ENCODE assay signal across 8 cellular contexts in the genomic region with DNA sequence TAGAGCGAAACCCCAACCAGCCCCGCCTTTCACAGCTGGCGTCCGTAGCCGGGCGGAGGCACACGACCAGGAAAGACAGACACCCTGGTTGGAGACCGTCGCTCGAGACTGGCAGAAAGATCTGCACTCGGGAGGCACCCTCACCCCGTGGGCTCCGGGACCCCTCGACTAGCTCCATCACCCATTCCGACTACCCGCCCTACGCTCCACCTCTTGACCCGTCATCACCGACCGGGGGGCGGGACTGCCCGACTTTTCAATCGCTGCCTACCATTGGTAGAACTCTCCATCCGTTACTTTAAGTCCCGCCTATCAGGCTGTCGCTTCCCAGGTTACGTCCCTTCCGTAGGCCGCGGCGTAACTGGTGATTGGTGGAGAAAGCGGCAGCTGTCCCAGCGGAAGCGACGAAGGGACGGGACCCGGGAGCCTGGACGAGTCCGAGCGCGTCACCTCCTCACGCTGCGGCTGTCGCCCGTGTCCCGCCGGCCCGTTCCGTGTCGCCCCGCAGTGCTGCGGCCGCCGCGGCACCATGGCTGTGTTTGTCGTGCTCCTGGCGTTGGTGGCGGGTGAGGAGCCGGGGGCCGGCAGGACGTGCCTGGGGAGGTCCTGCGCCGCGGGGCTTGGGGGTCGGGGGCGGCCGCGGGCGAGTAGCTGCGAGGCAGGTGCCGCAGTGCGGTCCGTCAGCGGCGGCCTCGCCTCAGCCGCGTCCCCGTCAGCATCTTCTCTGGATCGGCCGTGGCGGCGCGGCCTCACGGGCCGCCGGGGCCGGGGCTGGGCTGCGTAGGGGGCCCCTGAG. TPM values are rescaled to one million over a fixed set of nuclear protein-coding genes. Genes with fewer than 3 reads are reported as not detected.
A peak's percentile ranks its signal among the peaks of the same experiment; 100 is the strongest.
DNase-seq lines count a peak whose midpoint lies in the region; ATAC-seq and TF ChIP-seq lines count a peak whose summit lies in the region.

A gene with protein sequence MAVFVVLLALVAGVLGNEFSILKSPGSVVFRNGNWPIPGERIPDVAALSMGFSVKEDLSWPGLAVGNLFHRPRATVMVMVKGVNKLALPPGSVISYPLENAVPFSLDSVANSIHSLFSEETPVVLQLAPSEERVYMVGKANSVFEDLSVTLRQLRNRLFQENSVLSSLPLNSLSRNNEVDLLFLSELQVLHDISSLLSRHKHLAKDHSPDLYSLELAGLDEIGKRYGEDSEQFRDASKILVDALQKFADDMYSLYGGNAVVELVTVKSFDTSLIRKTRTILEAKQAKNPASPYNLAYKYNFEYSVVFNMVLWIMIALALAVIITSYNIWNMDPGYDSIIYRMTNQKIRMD (plus strand): TSS at position 434 of the 796 bp plus-strand sequence. CDS start 96 bp downstream, at position 530.

- DNase-seq in GM06990 (ENCODE audit: extremely low read depth, insufficient read length) (peak; percentile 90), NCI-H1092 (lab: John Stamatoyannopoulos, UW) (peak; percentile 98), glomerular endothelial cell (ENCODE audit: extremely low read depth, low read depth, low spot score) (peak; percentile 58), occipital lobe (lab: John Stamatoyannopoulos, UW) (peak; percentile 86)
- DNase-seq in activated naive CD4-positive, alpha-beta T cell treated with anti-CD3 and anti-CD28 coated beads, Interleukin-2, amount 50 U/mL, for 72 hours (ENCODE audit: low spot score in 2 of 2) = peak; percentile 83 to 94

- ATAC-seq in HG02588 (IDR thresholded peaks at IDR 0.05; ENCODE audit: unreplicated experiment) = peak; percentile 96
- peak; percentile 99 for ATAC-seq in SK-N-SH treated with all-trans-retinoic acid at 6 μM for 48 hours
- ATAC-seq in activated naive CD4-positive, alpha-beta T cell treated with anti-CD3 and anti-CD28 coated beads, Interleukin-2, amount 50 U/mL, for 72 hours = peak; percentile 97

- H3K4me3 ChIP-seq in GM06990 (replicated peaks; ENCODE audit: low read depth, low read length) = peak within 1 kb of the TSS; percentile 85

- H3K36me3 ChIP-seq in GM06990 (ENCODE audit: control insufficient read depth, insufficient read depth, low read length) = no peaks in the 10 kb centered on the region

- no peaks in the 10 kb centered on the region for H3K27me3 ChIP-seq in GM06990 (replicated peaks; ENCODE audit: control insufficient read depth, insufficient read depth, low read length)

- peak within 1 kb of the TSS; percentile 50 to 97 for H3K27ac Mint-ChIP-seq in activated naive CD4-positive, alpha-beta T cell treated with anti-CD3 and anti-CD28 coated beads, Interleukin-2, amount 50 U/mL, for 72 hours

- TF ChIP-seq CTCF in GM06990 (IDR thresholded peaks at IDR 0.05; ENCODE audit: insufficient read depth, low read length, poor library complexity, severe bottlenecking) = no peak

- H3K9me3 Mint-ChIP-seq in activated naive CD4-positive, alpha-beta T cell treated with anti-CD3 and anti-CD28 coated beads, Interleukin-2, amount 50 U/mL, for 72 hours = no peaks in the 10 kb centered on the region

- peak within 1 kb of the TSS; percentile 56 for H3K27ac ChIP-seq in temporal lobe (ENCODE audit: low read depth, low read length)

- no peaks in the 10 kb centered on the region for H3K36me3 Mint-ChIP-seq in activated naive CD4-positive, alpha-beta T cell treated with anti-CD3 and anti-CD28 coated beads, Interleukin-2, amount 50 U/mL, for 72 hours

TF ChIP-seq in SK-N-SH treated with all-trans-retinoic acid at 6 μM for 48 hours, 23 proteins besides CTCF, POLR2A, EP300 and RAD21:
- TF ChIP-seq SNAI2 (CRISPR knock-in tag; IDR thresholded peaks at IDR 0.05) (no peak), ZFP30 (CRISPR knock-in tag; IDR thresholded peaks at IDR 0.05) (no peak)

RNA-seq across cellular contexts. Expression of the gene that starts here (rescaled TPM):
- total RNA-seq in activated naive CD4-positive, alpha-beta T cell treated with anti-CD3 and anti-CD28 coated beads, Interleukin-2, amount 50 U/mL, for 72 hours = 10 to 100 TPM; 53.6 to 65.6 TPM
- total RNA-seq in glomerular endothelial cell (130 and 192 TPM in 2 replicates), occipital lobe (95.1 TPM), temporal lobe (101 TPM)

Comparison
In these comparisons a context has a peak if more than half of its experiments do, and no peak if none do; other contexts are left out.
1. Peak in every context shown above with its lines: DNase-seq, ATAC-seq, H3K4me3 ChIP-seq and H3K27ac ChIP-seq.